22 cellular contexts compared by ENCODE assay signal in the genomic region with DNA sequence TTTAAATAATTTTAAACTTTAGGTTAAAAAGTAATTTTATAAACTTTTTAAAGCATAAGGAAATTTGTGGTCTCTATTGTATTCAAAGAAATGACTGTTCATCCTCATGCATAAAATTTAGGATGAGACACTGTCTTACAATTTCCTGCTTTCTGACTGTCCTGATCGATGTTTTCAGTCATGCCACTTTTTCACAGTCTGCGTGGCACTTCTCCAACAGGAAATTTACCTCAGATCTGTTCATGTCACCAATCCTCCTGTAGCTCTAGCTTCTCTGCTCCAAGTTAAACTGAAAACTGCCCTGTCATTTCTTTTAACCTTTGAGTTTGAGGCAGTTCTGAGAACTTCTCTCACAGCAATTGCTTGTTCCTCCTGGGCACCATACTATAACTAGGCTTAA.
DNase-seq lines count a peak whose midpoint lies in the region; ATAC-seq and TF ChIP-seq lines count a peak whose summit lies in the region.
"Had no signal": no experiment of that assay in that cellular context is flagged by ENCODE, and none has a peak within 500 bp of the region (broad histone marks: within the 10 kb centered on the region; RNA-seq: fewer than 3 reads in every experiment).

No MANE protein-coding gene starts in this region.

- H3K9me3 Mint-ChIP-seq in activated CD4-positive, alpha-beta T cell treated with anti-CD3 and anti-CD28 coated beads for 36 hours (ENCODE audit: low read depth): no peaks in the 10 kb centered on the region
- H3K9me3 Mint-ChIP-seq: activated B cell treated with CpG ODN at 0.5 μM for 24 hours; endodermal cell; T-helper 2 cell treated with Interferon-gamma antibody and Interleukin-4, amounts not matched to agents 5 μg/mL and 100 μg/mL, for 36 hours had no signal

- H3K4me3 Mint-ChIP-seq in activated CD4-positive, alpha-beta T cell treated with anti-CD3 and anti-CD28 coated beads for 36 hours: no peak overlapping the region
- H3K4me3 Mint-ChIP-seq: activated B cell treated with CpG ODN at 0.5 μM for 24 hours; activated CD8-positive, alpha-beta T cell treated with anti-CD3 and anti-CD28 coated beads for 36 hours; CD14-positive monocyte; endodermal cell; T-helper 2 cell treated with Interferon-gamma antibody and Interleukin-4, amounts not matched to agents 5 μg/mL and 100 μg/mL, for 36 hours had no signal

- H3K9me3 ChIP-seq in right atrium auricular region: no peaks in the 10 kb centered on the region
- no peaks in the 10 kb centered on the region for H3K9me3 ChIP-seq in Panc1 (ENCODE audit: control insufficient read depth, insufficient read depth, low read depth, low read length)
- H3K9me3 ChIP-seq in tibial artery: no peaks in the 10 kb centered on the region
- H3K9me3 ChIP-seq: SJCRH30 had no signal

- H3K36me3 ChIP-seq in right atrium auricular region (no peaks in the 10 kb centered on the region), Panc1 (ENCODE audit: control insufficient read depth, insufficient read depth, low read length) (no peaks in the 10 kb centered on the region), tibial artery (no peaks in the 10 kb centered on the region)
- H3K36me3 ChIP-seq: SJCRH30 had no signal

- peaks cover 3% of the 10 kb centered on the region for H3K27me3 Mint-ChIP-seq in activated CD4-positive, alpha-beta T cell treated with anti-CD3 and anti-CD28 coated beads for 36 hours
- H3K27me3 Mint-ChIP-seq: activated B cell treated with CpG ODN at 0.5 μM for 24 hours; activated CD8-positive, alpha-beta T cell treated with anti-CD3 and anti-CD28 coated beads for 36 hours had no signal

- H3K4me3 ChIP-seq in right atrium auricular region (no peak overlapping the region), Panc1 (ENCODE audit: low read depth in 2 of 2, low read length in 2 of 2) (no peak overlapping the region), tibial artery (no peak overlapping the region)
- H3K4me3 ChIP-seq: SJCRH30 had no signal

- H3K4me1 Mint-ChIP-seq in activated CD4-positive, alpha-beta T cell treated with anti-CD3 and anti-CD28 coated beads for 36 hours: no peaks in the 10 kb centered on the region
- H3K4me1 Mint-ChIP-seq: activated B cell treated with CpG ODN at 0.5 μM for 24 hours, CD14-positive monocyte, endodermal cell had no signal

- intact Hi-C loops in left ventricle myocardium superior (cut with micrococcal nuclease): no loop called here
- intact Hi-C loops in Panc1 (cut with micrococcal nuclease; ENCODE audit: unreplicated experiment): no loop called here
- intact Hi-C loops in tibial artery (cut with DNase I; ENCODE audit: low total_unique reads): no loop called here
- intact Hi-C loops in activated CD4-positive, alpha-beta T cell treated with anti-CD3 and anti-CD28 coated beads for 36 hours (cut with DNase I, micrococcal nuclease): no loop called here

- TF ChIP-seq CTCF in right atrium auricular region (IDR thresholded peaks at IDR 0.05) (no peak), Panc1 (IDR thresholded peaks at IDR 0.05) (no peak), tibial artery (IDR thresholded peaks at IDR 0.05) (no peak)

- H3K27ac ChIP-seq in right atrium auricular region: peak overlapping the region; percentile 71 to 88
- H3K27ac ChIP-seq in Panc1 (ENCODE audit: low read length): no peak overlapping the region
- H3K27ac ChIP-seq in tibial artery: peak overlapping the region; percentile 26 to 28
- H3K27ac ChIP-seq: KMS-11, SJCRH30 had no signal

- CTCF ChIA-PET in Panc1 (lab: Charles Lee): no interaction called here
- CTCF ChIA-PET in activated CD4-positive, alpha-beta T cell treated with anti-CD3 and anti-CD28 coated beads for 36 hours (lab: Charles Lee): no interaction called here

- H3K36me3 Mint-ChIP-seq in activated CD4-positive, alpha-beta T cell treated with anti-CD3 and anti-CD28 coated beads for 36 hours (ENCODE audit: low read depth): no peaks in the 10 kb centered on the region
- H3K36me3 Mint-ChIP-seq: CD14-positive monocyte had no signal

- H3K4me1 ChIP-seq in right atrium auricular region: peaks cover 0 to 5% of the 10 kb centered on the region in 2 donors
- no peaks in the 10 kb centered on the region for H3K4me1 ChIP-seq in Panc1 (ENCODE audit: control insufficient read depth, insufficient read depth, low read length)
- peaks cover 0 to 41% (median 24%) of the 10 kb centered on the region in 4 donors for H3K4me1 ChIP-seq in tibial artery

- DNase-seq in right atrium auricular region (ENCODE audit: low spot score) (no peak), left ventricle myocardium superior (no peak), Panc1 (ENCODE audit: low read depth, low spot score) (peak; percentile 4), glomerular visceral epithelial cell (ENCODE audit: extremely low spot score) (peak; percentile 19), tibial artery (no peak), hypothalamus (lab: John Stamatoyannopoulos, UW) (no peak)
- DNase-seq in activated CD4-positive, alpha-beta T cell treated with anti-CD3 and anti-CD28 coated beads for 36 hours: no peak
- DNase-seq: activated B cell treated with CpG ODN at 0.5 μM for 24 hours; activated CD8-positive, alpha-beta T cell treated with anti-CD3 and anti-CD28 coated beads for 36 hours; activated naive CD4-positive, alpha-beta T cell treated with anti-CD3 and anti-CD28 coated beads, Interleukin-2, amount 50 U/mL, for 16 hours; activated T-cell treated with anti-CD3 and anti-CD28 coated beads, Interleukin-2, amount 50 U/mL, for 48 hours; DMS153; endodermal cell; midbrain; NCI-H1092; NCI-H524; SJCRH30; substantia nigra had no signal

- in situ Hi-C loops in Panc1 (cut with HindIII; ENCODE audit: low pct_unique_long_range_greater_than_20kb, low sequenced_read_pairs): no loop called here

- ATAC-seq in left ventricle myocardium superior: no peak
- ATAC-seq in Panc1: no peak
- ATAC-seq in activated CD4-positive, alpha-beta T cell treated with anti-CD3 and anti-CD28 coated beads for 36 hours: no peak
- no peak for ATAC-seq in HG02623 (IDR thresholded peaks at IDR 0.05; ENCODE audit: unreplicated experiment)
- ATAC-seq: activated CD8-positive, alpha-beta T cell treated with anti-CD3 and anti-CD28 coated beads for 36 hours had no signal

- no TSS peak for BruUV-seq in Panc1 (replicated peaks; lab: Mats Ljungman, UMichigan)

- no peak overlapping the region for H3K27ac Mint-ChIP-seq in activated CD4-positive, alpha-beta T cell treated with anti-CD3 and anti-CD28 coated beads for 36 hours
- H3K27ac Mint-ChIP-seq: activated B cell treated with CpG ODN at 0.5 μM for 24 hours; activated CD8-positive, alpha-beta T cell treated with anti-CD3 and anti-CD28 coated beads for 36 hours; CD14-positive monocyte; endodermal cell; T-helper 2 cell treated with Interferon-gamma antibody and Interleukin-4, amounts not matched to agents 5 μg/mL and 100 μg/mL, for 36 hours had no signal

- H3K27me3 ChIP-seq in right atrium auricular region: no peaks in the 10 kb centered on the region
- no peaks in the 10 kb centered on the region for H3K27me3 ChIP-seq in Panc1 (ENCODE audit: control insufficient read depth, insufficient read depth, low read length)
- H3K27me3 ChIP-seq in tibial artery: no peaks in the 10 kb centered on the region
- H3K27me3 ChIP-seq: SJCRH30 had no signal

- POLR2A ChIA-PET in Panc1 (lab: Charles Lee): no interaction called here
- POLR2A ChIA-PET in activated CD4-positive, alpha-beta T cell treated with anti-CD3 and anti-CD28 coated beads for 36 hours (lab: Charles Lee): no interaction called here

Comparison
In these comparisons a context has a peak if more than half of its experiments do, and no peak if none do; other contexts are left out.
1. DNase-seq: peak in Panc1 (single experiment) and glomerular visceral epithelial cell (single experiment); none in right atrium auricular region (single experiment), left ventricle myocardium superior (single experiment), tibial artery (0 of 2), activated CD4-positive, alpha-beta T cell treated with anti-CD3 and anti-CD28 coated beads for 36 hours (single experiment) and hypothalamus (0 of 51).